In genomic region chrX:37509349-37509748, GRCh38 we compare ENCODE assay signal across 10 cellular contexts.
DNase-seq lines count a peak whose midpoint lies in the region; ATAC-seq, FAIRE-seq and TF ChIP-seq lines count a peak whose summit lies in the region.
"Had no signal": no experiment of that assay in that cellular context is flagged by ENCODE, and none has a peak within 500 bp of the region (broad histone marks: within the 10 kb centered on the region; RNA-seq: fewer than 3 reads in every experiment).

No MANE protein-coding gene starts in this region.

- no peak overlapping the region for H3K4me2 ChIP-seq in A549

- ATAC-seq in A549 (peak in 1 of 2 experiments; percentile 78; a peak in 4 of 6 replicates), GM19351 (IDR thresholded peaks at IDR 0.05; ENCODE audit: unreplicated experiment) (peak; percentile 93), HG03378 (IDR thresholded peaks at IDR 0.05; ENCODE audit: unreplicated experiment) (no peak), esophagus mucosa (no peak)

- intact Hi-C loops in activated T-helper 2 cell treated with anti-CD3 and anti-CD28 coated beads, Interferon-gamma antibody, Interleukin-2, Interleukin-4, amounts not matched to agents 10 μg/mL and 5 μg/mL and 100 μg/mL, durations not matched to agents 14 hours and 24 hours and 36 hours (cut with micrococcal nuclease), result no loop called here

- no peak for TF ChIP-seq EP300 in A549 (IDR thresholded peaks at IDR 0.05)

- 15% methylated on average over 4 of the region's 4 CpGs for WGBS in A549 (ENCODE audit: missing lambda C conversion rate)

- H3K27ac Mint-ChIP-seq in activated T-helper 2 cell treated with anti-CD3 and anti-CD28 coated beads, Interferon-gamma antibody, Interleukin-2, Interleukin-4, amounts not matched to agents 10 μg/mL and 5 μg/mL and 100 μg/mL, durations not matched to agents 14 hours and 24 hours and 36 hours, result no peak overlapping the region
- H3K27ac Mint-ChIP-seq: activated naive CD4-positive, alpha-beta T cell treated with anti-CD3 and anti-CD28 coated beads for 36 hours had no signal

- H3K4me3 Mint-ChIP-seq in activated T-helper 2 cell treated with anti-CD3 and anti-CD28 coated beads, Interferon-gamma antibody, Interleukin-2, Interleukin-4, amounts not matched to agents 10 μg/mL and 5 μg/mL and 100 μg/mL, durations not matched to agents 14 hours and 24 hours and 36 hours (ENCODE audit: low read depth), result no peak overlapping the region
- H3K4me3 Mint-ChIP-seq: activated naive CD4-positive, alpha-beta T cell treated with anti-CD3 and anti-CD28 coated beads for 36 hours had no signal

- POLR2A ChIA-PET in A549 (lab: Yijun Ruan, JAX), result no interaction called here

- no peaks in the 10 kb centered on the region for H3K9me3 ChIP-seq in A549

- H3K4me3 ChIP-seq in A549 (no peak overlapping the region), fibroblast of the aortic adventitia (ENCODE audit: low read depth, low read length) (no peak overlapping the region)

- H3K36me3 Mint-ChIP-seq in activated T-helper 2 cell treated with anti-CD3 and anti-CD28 coated beads, Interferon-gamma antibody, Interleukin-2, Interleukin-4, amounts not matched to agents 10 μg/mL and 5 μg/mL and 100 μg/mL, durations not matched to agents 14 hours and 24 hours and 36 hours (ENCODE audit: low read depth), result no peaks in the 10 kb centered on the region

- H3K27me3 Mint-ChIP-seq in activated T-helper 2 cell treated with anti-CD3 and anti-CD28 coated beads, Interferon-gamma antibody, Interleukin-2, Interleukin-4, amounts not matched to agents 10 μg/mL and 5 μg/mL and 100 μg/mL, durations not matched to agents 14 hours and 24 hours and 36 hours (ENCODE audit: low read depth), result no peaks in the 10 kb centered on the region

- TF ChIP-seq CTCF in A549 (IDR thresholded peaks at IDR 0.05) (peak; percentile 19; the same call in 1 of the 3 replicates), fibroblast of the aortic adventitia (IDR thresholded peaks at IDR 0.05; ENCODE audit: insufficient read depth, low read length) (peak; percentile 28)

- no peaks in the 10 kb centered on the region for H3K4me1 Mint-ChIP-seq in activated T-helper 2 cell treated with anti-CD3 and anti-CD28 coated beads, Interferon-gamma antibody, Interleukin-2, Interleukin-4, amounts not matched to agents 10 μg/mL and 5 μg/mL and 100 μg/mL, durations not matched to agents 14 hours and 24 hours and 36 hours (ENCODE audit: low read depth)

- CTCF ChIA-PET in A549 (lab: Yijun Ruan, JAX), result interaction anchor here (0.9 to 1.3 kb wide), 3 partner anchors 13 to 316 kb away, joined by 3 to 5 read pairs (median 3); no protein-coding TSS in a partner anchor

- no peak for TF ChIP-seq POLR2A in A549 (IDR thresholded peaks at IDR 0.05; ENCODE audit: low read length)

- FAIRE-seq in A549 (lab: Jason Lieb, UNC), result peak; percentile 85

- no peak overlapping the region for H3K27ac ChIP-seq in A549

- no peaks in the 10 kb centered on the region for H3K9me3 Mint-ChIP-seq in activated T-helper 2 cell treated with anti-CD3 and anti-CD28 coated beads, Interferon-gamma antibody, Interleukin-2, Interleukin-4, amounts not matched to agents 10 μg/mL and 5 μg/mL and 100 μg/mL, durations not matched to agents 14 hours and 24 hours and 36 hours

- no peaks in the 10 kb centered on the region for H3K4me1 ChIP-seq in A549

- TF ChIP-seq RAD21 in A549 (conservative IDR thresholded peaks at IDR 0.05 in 1 of 2, IDR thresholded peaks at IDR 0.05 in 1 of 2), result peak; percentile 27 to 30; a peak in 2 of 5 replicates

- no peak for DNase-seq in A549 (ENCODE audit: low read depth in 1 of 2, low spot score in 1 of 2)
- DNase-seq in NCI-H69 (lab: John Stamatoyannopoulos, UW), result peak; percentile 11
- peak; percentile 6 for DNase-seq in fibroblast of the aortic adventitia (ENCODE audit: low read depth)
- no peak for DNase-seq in activated T-helper 2 cell treated with anti-CD3 and anti-CD28 coated beads, Interferon-gamma antibody, Interleukin-2, Interleukin-4, amounts not matched to agents 10 μg/mL and 5 μg/mL and 100 μg/mL, durations not matched to agents 14 hours and 24 hours and 36 hours (ENCODE audit: low spot score)
- DNase-seq in hippocampal formation (lab: John Stamatoyannopoulos, UW), result no peak
- DNase-seq: activated naive CD4-positive, alpha-beta T cell treated with anti-CD3 and anti-CD28 coated beads for 36 hours; NCI-H1048 had no signal

TF ChIP-seq in A549, 52 proteins besides CTCF, POLR2A, EP300 and RAD21:
- peak; percentile 18; the same call in 1 of the 3 replicates for TF ChIP-seq SMC3 (IDR thresholded peaks at IDR 0.05)
- TF ChIP-seq HDAC2 (IDR thresholded peaks at IDR 0.05), result no peak
- TF ChIP-seq MYC (IDR thresholded peaks at IDR 0.05; ENCODE audit: borderline replicate concordance, low read length), result no peak

Comparison
In these comparisons a context has a peak if more than half of its experiments do, and no peak if none do; other contexts are left out.
1. DNase-seq: peak in NCI-H69 (single experiment) and fibroblast of the aortic adventitia (single experiment); none in A549 (0 of 2), activated T-helper 2 cell treated with anti-CD3 and anti-CD28 coated beads, Interferon-gamma antibody, Interleukin-2, Interleukin-4, amounts not matched to agents 10 μg/mL and 5 μg/mL and 100 μg/mL, durations not matched to agents 14 hours and 24 hours and 36 hours (single experiment) and hippocampal formation (0 of 2).